Comparison of ENCODE assay signal across 18 cellular contexts in the genomic region with DNA sequence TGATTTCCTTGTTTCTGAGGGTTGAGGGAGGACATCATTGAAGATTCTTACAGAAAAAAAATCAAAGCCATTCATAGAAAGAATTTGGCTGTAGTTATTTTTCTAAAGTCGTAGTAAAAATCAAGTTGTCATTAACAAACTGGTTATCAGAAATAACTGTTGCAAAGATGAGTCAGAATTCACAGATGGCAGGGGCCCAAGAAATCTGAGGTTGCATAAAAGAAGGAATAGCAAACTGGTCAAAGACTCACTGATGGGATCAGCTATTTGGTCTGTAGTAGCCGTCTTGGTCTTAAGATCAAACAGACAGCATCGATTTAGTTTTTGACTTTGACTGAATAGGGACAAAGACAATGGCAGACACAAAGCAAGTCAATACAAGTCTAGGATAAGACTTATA.
A peak's percentile ranks its signal among the peaks of the same experiment; 100 is the strongest.
DNase-seq lines count a peak whose midpoint lies in the region; ATAC-seq and TF ChIP-seq lines count a peak whose summit lies in the region.
"Had no signal": no experiment of that assay in that cellular context is flagged by ENCODE, and none has a peak within 500 bp of the region (broad histone marks: within the 10 kb centered on the region; RNA-seq: fewer than 3 reads in every experiment).

No MANE protein-coding gene starts in this region.

- no peaks in the 10 kb centered on the region for H3K27me3 ChIP-seq in body of pancreas
- H3K27me3 ChIP-seq in kidney epithelial cell (ENCODE audit: control insufficient read depth, insufficient read depth, low read length) = no peaks in the 10 kb centered on the region
- H3K27me3 ChIP-seq: Peyer's patch had no signal

- no peaks in the 10 kb centered on the region for H3K36me3 Mint-ChIP-seq in activated T-cell treated with anti-CD3 and anti-CD28 coated beads, Interleukin-2, amount 50 U/mL, for 24 hours (ENCODE audit: low read depth)
- H3K36me3 Mint-ChIP-seq: naive B cell had no signal

- H3K4me3 ChIP-seq in AG10803 (ENCODE audit: low read length) = no peak overlapping the region
- H3K4me3 ChIP-seq in body of pancreas = no peak overlapping the region
- no peak overlapping the region for H3K4me3 ChIP-seq in kidney epithelial cell (ENCODE audit: low read depth, low read length)
- H3K4me3 ChIP-seq: Peyer's patch had no signal

- no peaks in the 10 kb centered on the region for H3K4me1 Mint-ChIP-seq in activated T-cell treated with anti-CD3 and anti-CD28 coated beads, Interleukin-2, amount 50 U/mL, for 24 hours (ENCODE audit: low read depth)

- H3K4me3 Mint-ChIP-seq in activated T-cell treated with anti-CD3 and anti-CD28 coated beads, Interleukin-2, amount 50 U/mL, for 24 hours = no peak overlapping the region
- H3K4me3 Mint-ChIP-seq: naive B cell had no signal

- no peak overlapping the region for H3K27ac ChIP-seq in body of pancreas
- H3K27ac ChIP-seq: Peyer's patch had no signal

- no peak overlapping the region for H3K27ac Mint-ChIP-seq in activated T-cell treated with anti-CD3 and anti-CD28 coated beads, Interleukin-2, amount 50 U/mL, for 24 hours
- H3K27ac Mint-ChIP-seq: naive B cell had no signal

- intact Hi-C loops in body of pancreas (cut with DNase I) = no loop called here

- TF ChIP-seq CTCF in AG10803 (conservative IDR thresholded peaks at IDR 0.05; ENCODE audit: low read length) (no peak), body of pancreas (IDR thresholded peaks at IDR 0.05) (no peak), kidney epithelial cell (IDR thresholded peaks at IDR 0.05; ENCODE audit: insufficient read depth, low read length, poor library complexity, severe bottlenecking) (no peak)

- H3K36me3 ChIP-seq in body of pancreas (replicated peaks in 1 of 2; ENCODE audit: insufficient read depth in 1 of 2, low read depth in 2 of 2) (no peaks in the 10 kb centered on the region), kidney epithelial cell (ENCODE audit: control insufficient read depth, insufficient read depth, low read length) (no peaks in the 10 kb centered on the region)
- H3K36me3 ChIP-seq: Peyer's patch had no signal

- no peak for TF ChIP-seq POLR2A in body of pancreas (IDR thresholded peaks at IDR 0.05)

- peaks cover 8% of the 10 kb centered on the region for H3K9me3 Mint-ChIP-seq in activated T-cell treated with anti-CD3 and anti-CD28 coated beads, Interleukin-2, amount 50 U/mL, for 24 hours
- H3K9me3 Mint-ChIP-seq: naive B cell had no signal

- no peak for ATAC-seq in body of pancreas
- no peak for ATAC-seq in HG02885 (IDR thresholded peaks at IDR 0.05; ENCODE audit: poor library complexity, unreplicated experiment)
- ATAC-seq: left colon had no signal

- H3K27me3 Mint-ChIP-seq in activated T-cell treated with anti-CD3 and anti-CD28 coated beads, Interleukin-2, amount 50 U/mL, for 24 hours = no peaks in the 10 kb centered on the region

- no peaks in the 10 kb centered on the region for H3K9me3 ChIP-seq in body of pancreas
- H3K9me3 ChIP-seq: Peyer's patch had no signal

- 48 to 60% methylated on average over 3 of the region's 3 CpGs for whole genome bisulfite sequencing in body of pancreas, 2 donors

- peak; percentile 15 for DNase-seq in AG10803 (ENCODE audit: low read depth)
- peak; percentile 48 for DNase-seq in HT1080 (ENCODE audit: low read depth)
- peak; percentile 2 to 12 (median 10) for DNase-seq in body of pancreas
- peak; percentile 7 for DNase-seq in kidney epithelial cell (ENCODE audit: low read depth)
- DNase-seq in activated naive CD4-positive, alpha-beta T cell (lab: John Stamatoyannopoulos, UW) = no peak
- no peak for DNase-seq in DMS114 treated with DMSO at 0.1 percent for 48 hours (lab: John Stamatoyannopoulos, UW; ENCODE audit: unreplicated experiment)
- no peak for DNase-seq in activated T-cell treated with anti-CD3 and anti-CD28 coated beads, Interleukin-2, amount 50 U/mL, for 24 hours
- DNase-seq: activated CD4-positive, CD25-positive, alpha-beta regulatory T cell treated with anti-CD3 and anti-CD28 coated beads, Interleukin-2, amount 50 U/mL, for 72 hours; DND-41; Kasumi-1; left colon; naive B cell; NCI-H1694 treated with DMSO at 0.1 percent for 48 hours; NCI-H524; Peyer's patch; stimulated activated CD4-positive, alpha-beta T cell treated with anti-CD3 and anti-CD28 coated beads, Interleukin-2, amount 100 ng/mL, for 24 hours; trophoblast cell had no signal

- H3K4me1 ChIP-seq in body of pancreas = no peaks in the 10 kb centered on the region
- H3K4me1 ChIP-seq: Peyer's patch had no signal

Comparison
In these comparisons a context has a peak if more than half of its experiments do, and no peak if none do; other contexts are left out.
1. DNase-seq: peak in AG10803 (single experiment), HT1080 (single experiment), body of pancreas (4 of 4) and kidney epithelial cell (single experiment); none in activated naive CD4-positive, alpha-beta T cell (0 of 4), DMS114 treated with DMSO at 0.1 percent for 48 hours (single experiment) and activated T-cell treated with anti-CD3 and anti-CD28 coated beads, Interleukin-2, amount 50 U/mL, for 24 hours (single experiment).